In the genomic region with DNA sequence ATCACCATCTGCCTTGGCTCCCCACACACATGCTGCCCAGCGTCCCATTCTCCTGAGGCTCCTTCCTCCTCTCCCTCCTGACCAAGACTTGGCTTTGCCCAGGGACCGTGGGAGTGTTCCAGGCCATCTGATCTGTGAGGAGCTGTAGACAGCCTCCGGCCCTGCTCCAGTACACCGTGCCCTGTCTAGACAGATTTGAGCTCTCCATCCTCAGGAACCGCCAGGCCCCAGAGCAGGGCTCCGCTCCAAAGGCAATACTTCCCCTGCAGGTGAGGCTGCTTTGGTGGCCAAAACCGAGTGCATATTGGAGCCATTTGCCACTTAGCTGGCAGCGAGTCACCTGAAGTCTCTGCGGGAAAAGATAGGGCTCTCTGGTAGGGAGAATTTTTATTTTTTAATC, we compare ENCODE assay signal across 38 cellular contexts.
"Had no signal": no experiment of that assay in that cellular context is flagged by ENCODE, and none has a peak within 500 bp of the region (broad histone marks: within the 10 kb centered on the region; RNA-seq: fewer than 3 reads in every experiment).

No MANE protein-coding gene starts in this region.

- FAIRE-seq: astrocyte, TTC549 had no signal

- H3K4me3 ChIP-seq: body of pancreas, breast epithelium had no signal

- DNase-seq: activated CD4-positive, alpha-beta memory T cell treated with anti-CD3 and anti-CD28 coated beads, Interleukin-2, amount 10 ng/mL, durations not matched to agents 7 days and 5 days; activated CD4-positive, alpha-beta T cell treated with anti-CD3 and anti-CD28 coated beads for 1 hour; activated CD4-positive, alpha-beta T cell treated with anti-CD3 and anti-CD28 coated beads for 36 hours; activated CD4-positive, alpha-beta T cell treated with anti-CD3 and anti-CD28 coated beads for 48 hours; activated CD4-positive, alpha-beta T cell treated with anti-CD3 and anti-CD28 coated beads, Interleukin-2, amount 10 ng/mL, durations not matched to agents 7 days and 5 days; activated CD4-positive, alpha-beta T cell treated with anti-CD3 and anti-CD28 coated beads, Interleukin-2, amount 50 U/mL, for 48 hours; activated CD4-positive, CD25-positive, alpha-beta regulatory T cell; activated CD8-positive, alpha-beta memory T cell treated with anti-CD3 and anti-CD28 coated beads for 24 hours; activated CD8-positive, alpha-beta memory T cell treated with anti-CD3 and anti-CD28 coated beads, Interleukin-2, amount 10 ng/mL, durations not matched to agents 7 days and 5 days; activated CD8-positive, alpha-beta memory T cell treated with anti-CD3 and anti-CD28 coated beads, Interleukin-2, amount 50 U/mL, for 48 hours; activated CD8-positive, alpha-beta T cell treated with anti-CD3 and anti-CD28 coated beads, Interleukin-2, amount 10 ng/mL, durations not matched to agents 7 days and 5 days; activated effector memory CD4-positive, alpha-beta T cell treated with Interleukin-2 at 50 U/mL for 16 hours; activated gamma-delta T cell; activated naive CD4-positive, alpha-beta T cell treated with anti-CD3 and anti-CD28 coated beads, Interleukin-2, amount 10 ng/mL, durations not matched to agents 7 days and 5 days; activated naive CD4-positive, alpha-beta T cell treated with Interleukin-2 at 50 U/mL for 16 hours; activated naive CD8-positive, alpha-beta T cell treated with anti-CD3 and anti-CD28 coated beads, Interleukin-2, amount 10 ng/mL, durations not matched to agents 7 days and 5 days; activated naive CD8-positive, alpha-beta T cell treated with anti-CD3 and anti-CD28 coated beads, Interleukin-2, amount 50 U/mL, for 24 hours; activated T-cell treated with anti-CD3 and anti-CD28 coated beads, Interleukin-2, amount 50 U/mL, for 24 hours; activated T-cell treated with anti-CD3 and anti-CD28 coated beads, Interleukin-2, amount 50 U/mL, for 48 hours; amniotic stem cell; aorta; body of pancreas; brain microvascular endothelial cell; central memory CD4-positive, alpha-beta T cell; cerebellar nuclear complex; SW 1271; T-helper 1 cell; T-helper 2 cell; T-helper 9 cell had no signal

- ATAC-seq: activated CD4-positive, alpha-beta T cell treated with anti-CD3 and anti-CD28 coated beads for 36 hours; activated CD4-positive, CD25-positive, alpha-beta regulatory T cell treated with anti-CD3 and anti-CD28 coated beads, Interleukin-2, amount 50 U/mL, for 24 hours; activated CD8-positive, alpha-beta memory T cell treated with anti-CD3 and anti-CD28 coated beads, Interleukin-2, amount 10 ng/mL, durations not matched to agents 7 days and 5 days; activated CD8-positive, alpha-beta T cell treated with anti-CD3 and anti-CD28 coated beads, Interleukin-2, amount 10 ng/mL, durations not matched to agents 7 days and 5 days; activated naive CD8-positive, alpha-beta T cell treated with anti-CD3 and anti-CD28 coated beads, Interleukin-2, amount 50 U/mL, for 24 hours; body of pancreas had no signal

- H3K4me1 Mint-ChIP-seq: activated CD4-positive, alpha-beta memory T cell treated with anti-CD3 and anti-CD28 coated beads, Interleukin-2, amount 10 ng/mL, durations not matched to agents 7 days and 5 days; activated CD4-positive, alpha-beta T cell treated with anti-CD3 and anti-CD28 coated beads for 36 hours; activated CD4-positive, alpha-beta T cell treated with anti-CD3 and anti-CD28 coated beads, Interleukin-2, amount 10 ng/mL, durations not matched to agents 7 days and 5 days; activated CD8-positive, alpha-beta memory T cell treated with anti-CD3 and anti-CD28 coated beads, Interleukin-2, amount 10 ng/mL, durations not matched to agents 7 days and 5 days; activated naive CD4-positive, alpha-beta T cell treated with anti-CD3 and anti-CD28 coated beads, Interleukin-2, amount 10 ng/mL, durations not matched to agents 7 days and 5 days; activated naive CD4-positive, alpha-beta T cell treated with anti-CD3 and anti-CD28 coated beads, Interleukin-2, amount 50 U/mL, for 24 hours; activated naive CD8-positive, alpha-beta T cell treated with anti-CD3 and anti-CD28 coated beads, Interleukin-2, amount 10 ng/mL, durations not matched to agents 7 days and 5 days; activated naive CD8-positive, alpha-beta T cell treated with anti-CD3 and anti-CD28 coated beads, Interleukin-2, amount 50 U/mL, for 24 hours had no signal

- H3K36me3 Mint-ChIP-seq: activated CD8-positive, alpha-beta memory T cell treated with anti-CD3 and anti-CD28 coated beads, Interleukin-2, amount 10 ng/mL, durations not matched to agents 7 days and 5 days; activated naive CD4-positive, alpha-beta T cell treated with anti-CD3 and anti-CD28 coated beads, Interleukin-2, amount 10 ng/mL, durations not matched to agents 7 days and 5 days; activated naive CD4-positive, alpha-beta T cell treated with anti-CD3 and anti-CD28 coated beads, Interleukin-2, amount 50 U/mL, for 24 hours; activated naive CD8-positive, alpha-beta T cell; activated naive CD8-positive, alpha-beta T cell treated with anti-CD3 and anti-CD28 coated beads, Interleukin-2, amount 10 ng/mL, durations not matched to agents 7 days and 5 days had no signal

- H3K27me3 Mint-ChIP-seq: activated CD4-positive, alpha-beta T cell treated with anti-CD3 and anti-CD28 coated beads, Interleukin-2, amount 10 ng/mL, durations not matched to agents 7 days and 5 days; activated CD8-positive, alpha-beta memory T cell treated with anti-CD3 and anti-CD28 coated beads, Interleukin-2, amount 10 ng/mL, durations not matched to agents 7 days and 5 days; activated naive CD4-positive, alpha-beta T cell treated with anti-CD3 and anti-CD28 coated beads, Interleukin-2, amount 50 U/mL, for 24 hours; activated T-cell treated with anti-CD3 and anti-CD28 coated beads, Interleukin-2, amount 50 U/mL, for 24 hours had no signal

- H3K9me3 Mint-ChIP-seq: activated CD4-positive, alpha-beta memory T cell treated with anti-CD3 and anti-CD28 coated beads, Interleukin-2, amount 10 ng/mL, durations not matched to agents 7 days and 5 days; activated CD4-positive, alpha-beta T cell treated with anti-CD3 and anti-CD28 coated beads, Interleukin-2, amount 10 ng/mL, durations not matched to agents 7 days and 5 days; activated naive CD4-positive, alpha-beta T cell treated with anti-CD3 and anti-CD28 coated beads, Interleukin-2, amount 10 ng/mL, durations not matched to agents 7 days and 5 days; activated naive CD4-positive, alpha-beta T cell treated with anti-CD3 and anti-CD28 coated beads, Interleukin-2, amount 50 U/mL, for 24 hours; activated naive CD8-positive, alpha-beta T cell treated with anti-CD3 and anti-CD28 coated beads, Interleukin-2, amount 10 ng/mL, durations not matched to agents 7 days and 5 days; activated naive CD8-positive, alpha-beta T cell treated with anti-CD3 and anti-CD28 coated beads, Interleukin-2, amount 50 U/mL, for 24 hours; activated T-cell treated with anti-CD3 and anti-CD28 coated beads, Interleukin-2, amount 50 U/mL, for 24 hours; activated T-helper 2 cell treated with anti-CD3 and anti-CD28 coated beads, Interferon-gamma antibody, Interleukin-2, Interleukin-4, amounts not matched to agents 10 μg/mL and 5 μg/mL and 100 μg/mL, durations not matched to agents 14 hours and 24 hours and 36 hours; T-helper 1 cell treated with Interleukin-12 subunit alpha and Interleukin-12 subunit beta and Interleukin-4 antibody, amounts not matched to agents 30 μg/mL and 1 μg/mL, for 36 hours; T-helper 2 cell treated with Interferon-gamma antibody and Interleukin-4, amounts not matched to agents 5 μg/mL and 100 μg/mL, for 36 hours had no signal

- H3K4me3 Mint-ChIP-seq: activated CD4-positive, alpha-beta memory T cell treated with anti-CD3 and anti-CD28 coated beads, Interleukin-2, amount 10 ng/mL, durations not matched to agents 7 days and 5 days; activated CD4-positive, alpha-beta T cell treated with anti-CD3 and anti-CD28 coated beads for 36 hours; activated CD4-positive, alpha-beta T cell treated with anti-CD3 and anti-CD28 coated beads, Interleukin-2, amount 10 ng/mL, durations not matched to agents 7 days and 5 days; activated CD8-positive, alpha-beta memory T cell treated with anti-CD3 and anti-CD28 coated beads, Interleukin-2, amount 10 ng/mL, durations not matched to agents 7 days and 5 days; activated CD8-positive, alpha-beta T cell treated with anti-CD3 and anti-CD28 coated beads, Interleukin-2, amount 10 ng/mL, durations not matched to agents 7 days and 5 days; activated naive CD4-positive, alpha-beta T cell treated with anti-CD3 and anti-CD28 coated beads, Interleukin-2, amount 10 ng/mL, durations not matched to agents 7 days and 5 days; activated naive CD4-positive, alpha-beta T cell treated with anti-CD3 and anti-CD28 coated beads, Interleukin-2, amount 50 U/mL, for 24 hours; activated naive CD8-positive, alpha-beta T cell; activated naive CD8-positive, alpha-beta T cell treated with anti-CD3 and anti-CD28 coated beads, Interleukin-2, amount 10 ng/mL, durations not matched to agents 7 days and 5 days; activated naive CD8-positive, alpha-beta T cell treated with anti-CD3 and anti-CD28 coated beads, Interleukin-2, amount 50 U/mL, for 24 hours; activated T-cell treated with anti-CD3 and anti-CD28 coated beads, Interleukin-2, amount 50 U/mL, for 24 hours; T-helper 1 cell treated with Interleukin-12 subunit alpha and Interleukin-12 subunit beta and Interleukin-4 antibody, amounts not matched to agents 30 μg/mL and 1 μg/mL, for 36 hours; T-helper 2 cell treated with Interferon-gamma antibody and Interleukin-4, amounts not matched to agents 5 μg/mL and 100 μg/mL, for 36 hours had no signal

- H3K27ac Mint-ChIP-seq: activated CD4-positive, alpha-beta memory T cell treated with anti-CD3 and anti-CD28 coated beads, Interleukin-2, amount 10 ng/mL, durations not matched to agents 7 days and 5 days; activated CD4-positive, alpha-beta T cell treated with anti-CD3 and anti-CD28 coated beads for 36 hours; activated CD4-positive, alpha-beta T cell treated with anti-CD3 and anti-CD28 coated beads, Interleukin-2, amount 10 ng/mL, durations not matched to agents 7 days and 5 days; activated CD8-positive, alpha-beta memory T cell treated with anti-CD3 and anti-CD28 coated beads, Interleukin-2, amount 10 ng/mL, durations not matched to agents 7 days and 5 days; activated CD8-positive, alpha-beta T cell treated with anti-CD3 and anti-CD28 coated beads, Interleukin-2, amount 10 ng/mL, durations not matched to agents 7 days and 5 days; activated naive CD4-positive, alpha-beta T cell treated with anti-CD3 and anti-CD28 coated beads, Interleukin-2, amount 10 ng/mL, durations not matched to agents 7 days and 5 days; activated naive CD4-positive, alpha-beta T cell treated with anti-CD3 and anti-CD28 coated beads, Interleukin-2, amount 50 U/mL, for 24 hours; activated naive CD8-positive, alpha-beta T cell; activated naive CD8-positive, alpha-beta T cell treated with anti-CD3 and anti-CD28 coated beads, Interleukin-2, amount 10 ng/mL, durations not matched to agents 7 days and 5 days; activated naive CD8-positive, alpha-beta T cell treated with anti-CD3 and anti-CD28 coated beads, Interleukin-2, amount 50 U/mL, for 24 hours; activated T-cell treated with anti-CD3 and anti-CD28 coated beads, Interleukin-2, amount 50 U/mL, for 24 hours; activated T-helper 2 cell treated with anti-CD3 and anti-CD28 coated beads, Interferon-gamma antibody, Interleukin-2, Interleukin-4, amounts not matched to agents 10 μg/mL and 5 μg/mL and 100 μg/mL, durations not matched to agents 14 hours and 24 hours and 36 hours; T-helper 1 cell treated with Interleukin-12 subunit alpha and Interleukin-12 subunit beta and Interleukin-4 antibody, amounts not matched to agents 30 μg/mL and 1 μg/mL, for 36 hours; T-helper 2 cell treated with Interferon-gamma antibody and Interleukin-4, amounts not matched to agents 5 μg/mL and 100 μg/mL, for 36 hours had no signal
